Comparison of ENCODE assay signal across 22 cellular contexts in genomic region chr10:31509989-31510388, GRCh38.
DNase-seq lines count a peak whose midpoint lies in the region; ATAC-seq and TF ChIP-seq lines count a peak whose summit lies in the region.
"Had no signal": no experiment of that assay in that cellular context is flagged by ENCODE, and none has a peak within 500 bp of the region (broad histone marks: within the 10 kb centered on the region; RNA-seq: fewer than 3 reads in every experiment).

No MANE protein-coding gene starts in this region.

- H2AFZ ChIP-seq in PC-3 (ENCODE audit: low read length): no peak overlapping the region

- H3K27me3 Mint-ChIP-seq in activated CD4-positive, alpha-beta T cell treated with anti-CD3 and anti-CD28 coated beads for 36 hours: no peaks in the 10 kb centered on the region
- no peaks in the 10 kb centered on the region for H3K27me3 Mint-ChIP-seq in activated naive CD8-positive, alpha-beta T cell treated with anti-CD3 and anti-CD28 coated beads, Interleukin-2, amount 50 U/mL, for 24 hours
- H3K27me3 Mint-ChIP-seq: CD4-positive, alpha-beta T cell; CD8-positive, alpha-beta memory T cell had no signal

- H3K27ac Mint-ChIP-seq in activated CD4-positive, alpha-beta T cell treated with anti-CD3 and anti-CD28 coated beads for 36 hours: no peak overlapping the region
- H3K27ac Mint-ChIP-seq in activated naive CD8-positive, alpha-beta T cell treated with anti-CD3 and anti-CD28 coated beads, Interleukin-2, amount 50 U/mL, for 24 hours: no peak overlapping the region
- H3K27ac Mint-ChIP-seq: CD14-positive monocyte; CD4-positive, alpha-beta T cell; GM23338; H9 had no signal

- POLR2A ChIA-PET in activated CD4-positive, alpha-beta T cell treated with anti-CD3 and anti-CD28 coated beads for 36 hours (lab: Charles Lee): no interaction called here
- POLR2A ChIA-PET in PC-3 (lab: Charles Lee; ENCODE audit: unreplicated experiment): no interaction called here

- no peak for DNase-seq in activated CD4-positive, alpha-beta T cell treated with anti-CD3 and anti-CD28 coated beads for 36 hours
- DNase-seq in activated CD4-positive, alpha-beta T cell treated with anti-CD3 and anti-CD28 coated beads, Interleukin-2, amount 50 U/mL, for 4 hours: no peak
- peak; percentile 10 for DNase-seq in ELR (ENCODE audit: low read depth)
- DNase-seq in PC-3: peak; percentile 2
- DNase-seq in activated naive CD8-positive, alpha-beta T cell treated with anti-CD3 and anti-CD28 coated beads, Interleukin-2, amount 50 U/mL, for 24 hours: no peak
- no peak for DNase-seq in NCI-H2029 (lab: John Stamatoyannopoulos, UW)
- no peak for DNase-seq in putamen (ENCODE audit: low spot score)
- DNase-seq: 8988T; ACHN; AML-193; BE2C; CD4-positive, alpha-beta T cell; CD8-positive, alpha-beta memory T cell; DMS 273 treated with DMSO at 0.1 percent for 48 hours; DMS79; H9 had no signal

- no peaks in the 10 kb centered on the region for H4K20me1 ChIP-seq in PC-3 (ENCODE audit: low read length)
- H4K20me1 ChIP-seq: BLaER1 treated with 17β-estradiol and CSF1 and Interleukin-3, amounts not matched to agents 10 nM and 100 nM had no signal

- CTCF ChIA-PET in activated CD4-positive, alpha-beta T cell treated with anti-CD3 and anti-CD28 coated beads for 36 hours (lab: Charles Lee): no interaction called here
- CTCF ChIA-PET in PC-3 (lab: Charles Lee): no interaction called here

- H3K9me3 ChIP-seq in PC-3 (ENCODE audit: low read length): peaks cover 14% of the 10 kb centered on the region
- H3K9me3 ChIP-seq: BE2C had no signal

- H3K4me1 Mint-ChIP-seq in activated CD4-positive, alpha-beta T cell treated with anti-CD3 and anti-CD28 coated beads for 36 hours: peaks cover 12% of the 10 kb centered on the region
- H3K4me1 Mint-ChIP-seq in activated naive CD8-positive, alpha-beta T cell treated with anti-CD3 and anti-CD28 coated beads, Interleukin-2, amount 50 U/mL, for 24 hours: peaks cover 10% of the 10 kb centered on the region

- intact Hi-C loops in activated CD4-positive, alpha-beta T cell treated with anti-CD3 and anti-CD28 coated beads for 36 hours (cut with DNase I, micrococcal nuclease): loop anchor here in 1 of 2 experiments (10.0 kb wide), 1 partner anchor 725 kb away; no protein-coding TSS in a partner anchor
- intact Hi-C loops in PC-3 (cut with micrococcal nuclease): no loop called here

- no peak overlapping the region for H3K27ac ChIP-seq in PC-3 (ENCODE audit: low read length)
- H3K27ac ChIP-seq: A549; BLaER1 treated with 17β-estradiol and CSF1 and Interleukin-3, amounts not matched to agents 10 nM and 100 nM had no signal

- peak; percentile 60 for ATAC-seq in activated CD4-positive, alpha-beta T cell treated with anti-CD3 and anti-CD28 coated beads for 36 hours
- no peak for ATAC-seq in PC-3
- ATAC-seq in activated naive CD8-positive, alpha-beta T cell treated with anti-CD3 and anti-CD28 coated beads, Interleukin-2, amount 50 U/mL, for 24 hours: peak; percentile 28
- no peak for ATAC-seq in GM18870 (IDR thresholded peaks at IDR 0.05; ENCODE audit: unreplicated experiment)
- ATAC-seq: A549, GM23338, HCT116 had no signal

- H3K36me3 Mint-ChIP-seq in activated CD4-positive, alpha-beta T cell treated with anti-CD3 and anti-CD28 coated beads for 36 hours (ENCODE audit: low read depth): peaks cover 57% of the 10 kb centered on the region
- H3K36me3 Mint-ChIP-seq in activated naive CD8-positive, alpha-beta T cell treated with anti-CD3 and anti-CD28 coated beads, Interleukin-2, amount 50 U/mL, for 24 hours (ENCODE audit: low read depth): peaks cover 56% of the 10 kb centered on the region

- peaks cover 21% of the 10 kb centered on the region for H3K9me3 Mint-ChIP-seq in activated CD4-positive, alpha-beta T cell treated with anti-CD3 and anti-CD28 coated beads for 36 hours (ENCODE audit: low read depth)
- peaks cover 34% of the 10 kb centered on the region for H3K9me3 Mint-ChIP-seq in activated naive CD8-positive, alpha-beta T cell treated with anti-CD3 and anti-CD28 coated beads, Interleukin-2, amount 50 U/mL, for 24 hours

- H3K4me2 ChIP-seq in PC-3 (ENCODE audit: low read length): no peak overlapping the region
- H3K4me2 ChIP-seq: A549; BLaER1 treated with 17β-estradiol and CSF1 and Interleukin-3, amounts not matched to agents 10 nM and 100 nM; GM23338 had no signal

- BruUV-seq in PC-3 (replicated peaks; lab: Mats Ljungman, UMichigan): no TSS peak

- no peak overlapping the region for H3K4me3 Mint-ChIP-seq in activated CD4-positive, alpha-beta T cell treated with anti-CD3 and anti-CD28 coated beads for 36 hours
- H3K4me3 Mint-ChIP-seq in activated naive CD8-positive, alpha-beta T cell treated with anti-CD3 and anti-CD28 coated beads, Interleukin-2, amount 50 U/mL, for 24 hours: no peak overlapping the region
- H3K4me3 Mint-ChIP-seq: CD14-positive monocyte; CD4-positive, alpha-beta T cell; CD8-positive, alpha-beta memory T cell; GM23338; H9 had no signal

- no peaks in the 10 kb centered on the region for H3F3A ChIP-seq in PC-3 (ENCODE audit: low read length, unreplicated experiment)

- no peaks in the 10 kb centered on the region for H3K4me1 ChIP-seq in PC-3 (ENCODE audit: insufficient read depth, low read length)
- H3K4me1 ChIP-seq: A549; BLaER1 treated with 17β-estradiol and CSF1 and Interleukin-3, amounts not matched to agents 10 nM and 100 nM had no signal

- H3K79me2 ChIP-seq in PC-3 (ENCODE audit: low read length): no peaks in the 10 kb centered on the region

- no peak overlapping the region for H3K4me3 ChIP-seq in PC-3 (ENCODE audit: low read length)
- H3K4me3 ChIP-seq: A549; BLaER1 treated with 17β-estradiol and CSF1 and Interleukin-3, amounts not matched to agents 10 nM and 100 nM; GM23338 had no signal

- TF ChIP-seq CTCF in PC-3 (conservative IDR thresholded peaks at IDR 0.05; ENCODE audit: low read depth, low read length): no peak

- H3K27me3 ChIP-seq in PC-3 (ENCODE audit: low read length): no peaks in the 10 kb centered on the region
- H3K27me3 ChIP-seq: BE2C; BLaER1 treated with 17β-estradiol and CSF1 and Interleukin-3, amounts not matched to agents 10 nM and 100 nM had no signal

- H3K9ac ChIP-seq in PC-3 (ENCODE audit: low read length): no peak overlapping the region
- H3K9ac ChIP-seq: BLaER1 treated with 17β-estradiol and CSF1 and Interleukin-3, amounts not matched to agents 10 nM and 100 nM had no signal

- H3K9me2 ChIP-seq in PC-3 (replicated peaks; ENCODE audit: low read length): no peaks in the 10 kb centered on the region

- peaks cover 12% of the 10 kb centered on the region; the same call in 1 of the 2 replicates for H3K36me3 ChIP-seq in PC-3 (ENCODE audit: low read depth, low read length)

Comparison
In these comparisons a context has a peak if more than half of its experiments do, and no peak if none do; other contexts are left out.
1. ATAC-seq: peak in activated CD4-positive, alpha-beta T cell treated with anti-CD3 and anti-CD28 coated beads for 36 hours (single experiment) and activated naive CD8-positive, alpha-beta T cell treated with anti-CD3 and anti-CD28 coated beads, Interleukin-2, amount 50 U/mL, for 24 hours (single experiment); none in PC-3 (single experiment) and GM18870 (single experiment).
2. DNase-seq: peak in ELR (single experiment) and PC-3 (single experiment); none in activated CD4-positive, alpha-beta T cell treated with anti-CD3 and anti-CD28 coated beads for 36 hours (single experiment), activated CD4-positive, alpha-beta T cell treated with anti-CD3 and anti-CD28 coated beads, Interleukin-2, amount 50 U/mL, for 4 hours (0 of 2), activated naive CD8-positive, alpha-beta T cell treated with anti-CD3 and anti-CD28 coated beads, Interleukin-2, amount 50 U/mL, for 24 hours (single experiment), NCI-H2029 (single experiment) and putamen (single experiment).